Comparison of ENCODE assay signal across 1 cellular context in the genomic region with DNA sequence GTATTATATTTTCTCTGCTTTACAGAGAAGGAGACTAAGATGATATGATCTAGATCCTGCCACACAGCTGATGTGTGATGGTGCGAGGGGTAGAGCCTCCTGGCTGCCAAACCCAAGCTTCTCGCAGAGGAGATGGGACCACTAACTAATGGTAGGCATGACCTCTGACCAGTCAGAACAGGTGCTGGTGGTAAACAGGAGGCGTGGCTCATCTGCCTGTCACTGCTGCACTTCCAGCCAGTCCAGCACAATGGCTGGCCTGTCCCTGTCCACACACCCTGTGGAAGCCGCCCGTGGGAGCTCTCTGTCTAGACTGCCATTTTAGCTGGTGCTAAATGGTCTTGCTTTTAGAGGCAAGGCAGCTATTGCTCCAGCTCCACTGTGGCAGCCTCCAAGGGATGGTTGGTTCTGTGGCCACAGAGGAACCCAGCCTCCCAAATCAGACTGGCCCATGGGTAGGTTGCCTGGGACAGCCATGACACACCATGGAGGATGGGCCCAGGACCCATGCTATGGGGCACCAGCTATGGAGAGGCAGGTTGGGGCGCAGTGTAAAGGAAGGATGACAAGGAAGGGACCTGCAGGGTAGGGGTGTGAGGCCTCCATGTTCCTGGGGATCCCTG.
TF ChIP-seq lines count a peak whose summit lies in the region.

No MANE protein-coding gene starts in this region.

TF ChIP-seq in GM12878, 131 proteins besides CTCF, POLR2A, EP300 and RAD21:
- TF ChIP-seq NR2F1 (conservative IDR thresholded peaks at IDR 0.05), result 0 out of 2 replicates have a peak, but pooled peaks have one; percentile 34
- no peak for TF ChIP-seq HDAC2 (IDR thresholded peaks at IDR 0.05)
